ENCODE assay signal across 9 cellular contexts in genomic region chr14:20613094-20614037, GRCh38. TPM values are rescaled to one million over a fixed set of nuclear protein-coding genes. Genes with fewer than 3 reads are reported as not detected.
DNase-seq lines count a peak whose midpoint lies in the region; ATAC-seq and TF ChIP-seq lines count a peak whose summit lies in the region.
"Had no signal": no experiment of that assay in that cellular context is flagged by ENCODE, and none has a peak within 500 bp of the region (broad histone marks: within the 10 kb centered on the region; RNA-seq: fewer than 3 reads in every experiment).

No MANE protein-coding gene starts in this region.

- H3K9me3 Mint-ChIP-seq in Caco-2 (ENCODE audit: unreplicated experiment): no peaks in the 10 kb centered on the region

- H3K27me3 ChIP-seq in Caco-2 (replicated peaks; ENCODE audit: control insufficient read depth, insufficient read depth, low read length): no peaks in the 10 kb centered on the region

- POLR2A ChIA-PET in Caco-2 (lab: Charles Lee): interaction anchor here (0.6 to 1.8 kb wide), 9 partner anchors 17 to 430 kb away, joined by 3 to 9 read pairs (median 4); partner anchors contain the start of genes PARP2 and PIP4P1

- H3K4me3 Mint-ChIP-seq in Caco-2 (ENCODE audit: unreplicated experiment): no peak overlapping the region

- no peak overlapping the region for H3K27ac Mint-ChIP-seq in Caco-2 (ENCODE audit: unreplicated experiment)

- peak; percentile 91 to 96 for DNase-seq in Caco-2
- DNase-seq in HT1080 (ENCODE audit: low read depth): peak; percentile 99
- peak; percentile 88 for DNase-seq in NOMO-1 treated with dmso at 0.1 percent for 144 hours (lab: John Stamatoyannopoulos, UW; ENCODE audit: unreplicated experiment)
- DNase-seq in activated CD8-positive, alpha-beta memory T cell treated with anti-CD3 and anti-CD28 coated beads, Interleukin-2, amount 50 U/mL, for 24 hours (ENCODE audit: extremely low read depth): peak; percentile 75
- peak; percentile 94 for DNase-seq in epithelial cell of esophagus (ENCODE audit: low read depth)
- peak; percentile 88 for DNase-seq in middle frontal gyrus (ENCODE audit: extremely low spot score, low spot score)
- DNase-seq in stimulated activated CD8-positive, alpha-beta memory T cell treated with anti-CD3 and anti-CD28 coated beads, Interleukin-2, amount 100 ng/mL, for 1 hour (ENCODE audit: low read depth in 2 of 2): peak; percentile 61 to 62

- H3K4me1 ChIP-seq in Caco-2: 0 out of 2 replicates have a peak, but pooled peaks cover 4% of the 10 kb centered on the region

- TSS peak; percentile 100 for BruUV-seq in Caco-2 (replicated peaks; lab: Mats Ljungman, UMichigan)

- peaks cover 22% of the 10 kb centered on the region for H3K4me1 Mint-ChIP-seq in Caco-2 (ENCODE audit: low read depth, unreplicated experiment)

- TF ChIP-seq CTCF in Caco-2 (IDR thresholded peaks at IDR 0.05; ENCODE audit: insufficient read depth in 1 of 2, low read depth in 1 of 2, low read length in 1 of 2, severe bottlenecking in 1 of 2, unreplicated experiment in 1 of 2) (peak; percentile 64 to 83), epithelial cell of esophagus (IDR thresholded peaks at IDR 0.05; ENCODE audit: insufficient read depth, low read depth, low read length, missing control alignments) (peak; percentile 73)

- H3K9me3 ChIP-seq in Caco-2: no peaks in the 10 kb centered on the region

- CTCF ChIA-PET in Caco-2 (lab: Charles Lee): interaction anchor here (0.8 to 2.2 kb wide), 12 partner anchors 8 to 270 kb away, joined by 3 to 13 read pairs (median 6); partner anchors contain the start of genes PARP2 and RNASE4

- ATAC-seq in GM21390 (IDR thresholded peaks at IDR 0.05; ENCODE audit: unreplicated experiment): peak; percentile 65

- no peaks in the 10 kb centered on the region for H3K27me3 Mint-ChIP-seq in Caco-2 (ENCODE audit: insufficient read depth, unreplicated experiment)

- intact Hi-C loops in Caco-2 (cut with micrococcal nuclease; ENCODE audit: unreplicated experiment): loop anchor here (1.0 kb wide), 6 partner anchors 8 to 270 kb away; partner anchors contain the start of gene PARP2

- peak overlapping the region; percentile 66 for H3K4me3 ChIP-seq in Caco-2 (ENCODE audit: low read depth, low read length)
- H3K4me3 ChIP-seq in epithelial cell of esophagus (ENCODE audit: low read length): peak overlapping the region; percentile 77

- H3K36me3 Mint-ChIP-seq in Caco-2 (ENCODE audit: insufficient read depth, unreplicated experiment): no peaks in the 10 kb centered on the region

- no peaks in the 10 kb centered on the region for H3K36me3 ChIP-seq in Caco-2 (ENCODE audit: control insufficient read depth, insufficient read depth, low read length)

RNA-seq across cellular contexts. Expression of gene RNASE12, which starts 22.2 kb away (rescaled TPM):
- not detected in 2 replicates for total RNA-seq in Caco-2 (2022)
- total RNA-seq in HT1080 (2014; rRNA removed; shearing (Covaris generic)): not detected in 2 replicates
- polyA plus RNA-seq in HT1080 (2015; cell fraction: cytosol; rRNA removed): not detected in 2 replicates
- not detected in 2 replicates for polyA plus RNA-seq in HT1080 (2015; cell fraction: nucleus; rRNA removed)
- total RNA-seq: temporal lobe had no signal

RNA-seq across cellular contexts. Expression of gene RNASE11, which starts 25.6 kb away (rescaled TPM):
- total RNA-seq in Caco-2 (2022): not detected in 2 replicates
- not detected in 2 replicates for total RNA-seq in HT1080 (2014; rRNA removed; shearing (Covaris generic))
- polyA plus RNA-seq in HT1080 (2015; cell fraction: cytosol; rRNA removed): not detected in 2 replicates
- not detected in 2 replicates for polyA plus RNA-seq in HT1080 (2015; cell fraction: nucleus; rRNA removed)
- total RNA-seq: temporal lobe had no signal

RNA-seq across cellular contexts. Expression of gene OR6S1, which starts 28.1 kb away (rescaled TPM):
- total RNA-seq in Caco-2 (2022): not detected in 2 replicates
- not detected in 2 replicates for total RNA-seq in HT1080 (2014; rRNA removed; shearing (Covaris generic))
- not detected in 2 replicates for polyA plus RNA-seq in HT1080 (2015; cell fraction: cytosol; rRNA removed)
- not detected in 2 replicates for polyA plus RNA-seq in HT1080 (2015; cell fraction: nucleus; rRNA removed)
- total RNA-seq: temporal lobe had no signal

RNA-seq across cellular contexts. Expression of gene RNASE9, which starts 52.5 kb away (rescaled TPM):
- total RNA-seq in Caco-2 (2022): not detected in 2 replicates
- not detected in 2 replicates for total RNA-seq in HT1080 (2014; rRNA removed; shearing (Covaris generic))
- not detected in 2 replicates for polyA plus RNA-seq in HT1080 (2015; cell fraction: cytosol; rRNA removed)
- polyA plus RNA-seq in HT1080 (2015; cell fraction: nucleus; rRNA removed): not detected in 2 replicates
- total RNA-seq: temporal lobe had no signal

Comparison
In these comparisons a context has a peak if more than half of its experiments do, and no peak if none do; other contexts are left out.
1. Peak in every context shown above with its lines: DNase-seq, ATAC-seq and H3K4me3 ChIP-seq.